29 cellular contexts compared by ENCODE assay signal in the genomic region with DNA sequence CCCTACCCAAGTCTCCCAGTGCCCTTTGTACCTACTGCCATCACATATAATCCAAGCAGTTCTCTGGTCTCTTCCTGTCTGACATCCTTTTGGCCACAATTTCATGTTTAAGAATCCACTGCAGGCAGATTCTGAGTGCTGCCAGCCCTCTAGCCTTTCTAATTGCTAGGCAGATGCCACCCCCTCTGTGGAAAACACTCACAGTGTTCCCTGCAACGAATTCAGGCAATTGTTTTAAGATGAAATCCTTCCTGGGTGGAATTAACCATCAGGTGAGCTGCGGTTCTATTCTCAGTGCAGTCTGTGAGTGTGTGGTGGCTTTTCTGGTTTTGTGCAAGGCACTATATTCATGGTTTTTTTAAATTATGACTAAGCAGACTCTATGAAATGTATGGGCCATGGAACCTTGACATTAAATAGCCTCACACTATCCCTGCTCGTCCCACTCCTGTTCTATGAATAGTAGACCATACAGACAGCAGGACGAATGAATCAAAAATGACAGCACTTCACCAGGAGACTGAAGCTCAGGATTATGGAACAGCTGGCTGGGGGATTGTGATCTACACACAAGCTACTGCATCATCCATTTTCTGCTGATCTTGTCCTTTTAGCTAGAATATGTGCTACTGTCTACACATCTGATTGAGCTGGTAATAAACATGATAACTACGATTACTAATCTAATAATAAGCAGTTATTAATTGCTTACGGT.
"Had no signal": no experiment of that assay in that cellular context is flagged by ENCODE, and none has a peak within 500 bp of the region (broad histone marks: within the 10 kb centered on the region; RNA-seq: fewer than 3 reads in every experiment).

No MANE protein-coding gene starts in this region.

- H3K4me2 ChIP-seq: smooth muscle cell had no signal

- DNase-seq: activated CD4-positive, alpha-beta memory T cell treated with anti-CD3 and anti-CD28 coated beads, Interleukin-2, amount 10 ng/mL, durations not matched to agents 7 days and 5 days; activated CD4-positive, alpha-beta T cell treated with anti-CD3 and anti-CD28 coated beads, Interleukin-2, amount 10 ng/mL, durations not matched to agents 7 days and 5 days; activated CD4-positive, CD25-positive, alpha-beta regulatory T cell treated with anti-CD3 and anti-CD28 coated beads, Interleukin-2, amount 50 U/mL, for 72 hours; activated CD8-positive, alpha-beta memory T cell treated with anti-CD3 and anti-CD28 coated beads, Interleukin-2, amount 50 U/mL, for 48 hours; activated gamma-delta T cell; activated naive CD4-positive, alpha-beta T cell treated with anti-CD3 and anti-CD28 coated beads, Interleukin-2, amount 10 ng/mL, durations not matched to agents 7 days and 5 days; activated naive CD8-positive, alpha-beta T cell treated with anti-CD3 and anti-CD28 coated beads, Interleukin-2, amount 10 ng/mL, durations not matched to agents 7 days and 5 days; activated T-cell treated with anti-CD3 and anti-CD28 coated beads, Interleukin-2, amount 50 U/mL, for 24 hours; amniotic stem cell; brain microvascular endothelial cell; cortex of kidney; effector memory CD8-positive, alpha-beta T cell; hippocampal formation; left cardiac atrium; mammary epithelial cell; natural killer cell; sigmoid colon; stimulated activated CD4-positive, alpha-beta T cell treated with anti-CD3 and anti-CD28 coated beads, Interleukin-1b, Interleukin-23, amount 100 ng/mL, for 48 hours; stimulated activated CD4-positive, alpha-beta T cell treated with anti-CD3 and anti-CD28 coated beads, Interleukin-4, amount 100 ng/mL, for 4 hours; stimulated activated CD8-positive, alpha-beta memory T cell treated with anti-CD3 and anti-CD28 coated beads, Interleukin-4, amount 100 ng/mL, for 48 hours; stimulated activated naive CD8-positive, alpha-beta T cell treated with anti-CD3 and anti-CD28 coated beads, Interleukin-15, amount 100 ng/mL, for 72 hours; substantia nigra; T-helper 9 cell; uterus had no signal

- H3K4me1 ChIP-seq: gastroesophageal sphincter, sigmoid colon, uterus had no signal

- FAIRE-seq: astrocyte, keratinocyte had no signal

- H3K36me3 ChIP-seq: brain microvascular endothelial cell, gastroesophageal sphincter, sigmoid colon, uterus had no signal

- H3K4me3 ChIP-seq: gastroesophageal sphincter, sigmoid colon, smooth muscle cell, uterus had no signal

- H3K9me3 ChIP-seq: gastroesophageal sphincter, sigmoid colon, uterus had no signal

- H3K27ac ChIP-seq: brain microvascular endothelial cell, gastroesophageal sphincter, sigmoid colon, uterus had no signal

- ATAC-seq: effector memory CD8-positive, alpha-beta T cell; gastroesophageal sphincter; left cardiac atrium; natural killer cell; stimulated activated memory B cell treated with anti-CD40 and anti-IgM and Interleukin-4, amounts not matched to agents 10 μg/mL and 1 μg/mL and 100 μg/mL, for 72 hours; stimulated activated naive CD8-positive, alpha-beta T cell treated with anti-CD3 and anti-CD28 coated beads, Interleukin-15, amount 100 ng/mL, for 72 hours had no signal

- H3K27me3 ChIP-seq: brain microvascular endothelial cell, uterus had no signal
